Comparison of ENCODE assay signal across 1 cellular context in genomic region chr10:13349776-13350274, GRCh38.
A peak's percentile ranks its signal among the peaks of the same experiment; 100 is the strongest.
TF ChIP-seq lines count a peak whose summit lies in the region.

No MANE protein-coding gene starts in this region.

TF ChIP-seq in GM23338, 12 proteins besides CTCF, POLR2A, EP300 and RAD21 (continued from another document):
- TF ChIP-seq ZNF462 (CRISPR knock-in tag; IDR thresholded peaks at IDR 0.05) (peak; percentile 7; the same call in 1 of the 2 replicates), POLR2AphosphoS5 (IDR thresholded peaks at IDR 0.05; ENCODE audit: low read depth) (peak; percentile 95), REST (IDR thresholded peaks at IDR 0.05; ENCODE audit: unreplicated experiment) (peak; percentile 61), STAT1 (IDR thresholded peaks at IDR 0.05; ENCODE audit: unreplicated experiment) (no peak), ETS1 (IDR thresholded peaks at IDR 0.05) (peak; percentile 59; the same call in 1 of the 2 replicates)
